8 cellular contexts compared by ENCODE assay signal in the genomic region with DNA sequence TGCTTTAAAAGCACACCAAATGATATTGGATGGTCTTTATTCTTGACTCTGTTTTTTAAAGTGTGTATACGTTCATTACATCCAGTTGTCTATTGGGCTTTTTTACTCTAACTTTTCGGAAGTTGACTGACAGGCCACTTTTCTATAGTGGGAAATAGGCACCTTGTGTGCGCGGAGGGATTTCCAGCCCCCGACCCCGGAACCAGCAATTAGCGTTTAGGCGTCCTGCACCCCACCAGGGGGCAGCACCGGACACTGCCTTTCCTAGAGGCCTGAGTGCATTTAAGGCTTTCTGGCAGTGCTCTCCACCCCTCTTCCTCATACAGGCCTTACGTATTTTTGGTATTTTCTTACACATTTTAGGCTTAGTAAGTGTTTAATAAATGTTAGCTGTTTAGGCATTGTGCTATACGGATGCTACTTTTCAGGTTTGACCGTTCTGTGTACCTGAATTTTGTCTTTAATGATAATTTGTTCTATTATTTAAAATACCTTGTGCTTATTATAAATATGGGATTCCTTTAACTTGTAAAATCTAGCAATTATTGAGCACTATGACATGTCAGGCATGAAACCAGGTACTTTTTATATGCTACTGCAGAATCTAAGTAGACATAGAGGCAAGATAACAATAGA.
DNase-seq lines count a peak whose midpoint lies in the region; ATAC-seq and TF ChIP-seq lines count a peak whose summit lies in the region.

No MANE protein-coding gene starts in this region.

- H3K9me3 ChIP-seq in PC-3 (ENCODE audit: low read length) (no peaks in the 10 kb centered on the region), heart left ventricle (no peaks in the 10 kb centered on the region), gastrocnemius medialis (no peaks in the 10 kb centered on the region)

- POLR2A ChIA-PET in PC-3 (lab: Charles Lee; ENCODE audit: unreplicated experiment) = no interaction called here

- in situ Hi-C loops in gastrocnemius medialis (cut with MboI; ENCODE audit: low sequenced_read_pairs in 4 of 4) = no loop called here

- no peaks in the 10 kb centered on the region for H3K9me2 ChIP-seq in PC-3 (replicated peaks; ENCODE audit: low read length)

- no peak overlapping the region for H3K9ac ChIP-seq in PC-3 (ENCODE audit: low read length)

- no peak overlapping the region for H2AFZ ChIP-seq in PC-3 (ENCODE audit: low read length)

- H3K27me3 ChIP-seq in PC-3 (ENCODE audit: low read length) (no peaks in the 10 kb centered on the region), heart left ventricle (no peaks in the 10 kb centered on the region), gastrocnemius medialis (no peaks in the 10 kb centered on the region)

- peak; percentile 35 for TF ChIP-seq CTCF in AG09319 (IDR thresholded peaks at IDR 0.05; ENCODE audit: low read depth, low read length)
- TF ChIP-seq CTCF in PC-3 (conservative IDR thresholded peaks at IDR 0.05; ENCODE audit: low read depth, low read length) = peak; percentile 86
- TF ChIP-seq CTCF in heart left ventricle (IDR thresholded peaks at IDR 0.05) = peak; percentile 43 to 83 (median 70)
- peak in 4 of 5 experiments; percentile 11 to 55 (median 40) for TF ChIP-seq CTCF in gastrocnemius medialis (IDR thresholded peaks at IDR 0.05 in 4 of 5, conservative IDR thresholded peaks at IDR 0.05 in 1 of 5)

- no peaks in the 10 kb centered on the region for H3K36me3 Mint-ChIP-seq in activated T-helper 2 cell treated with anti-CD3 and anti-CD28 coated beads, Interferon-gamma antibody, Interleukin-2, Interleukin-4, amounts not matched to agents 10 μg/mL and 5 μg/mL and 100 μg/mL, durations not matched to agents 14 hours and 24 hours and 36 hours (ENCODE audit: low read depth)

- CTCF ChIA-PET in PC-3 (lab: Charles Lee) = no interaction called here

- no peak overlapping the region for H3K27ac Mint-ChIP-seq in activated T-helper 2 cell treated with anti-CD3 and anti-CD28 coated beads, Interferon-gamma antibody, Interleukin-2, Interleukin-4, amounts not matched to agents 10 μg/mL and 5 μg/mL and 100 μg/mL, durations not matched to agents 14 hours and 24 hours and 36 hours

- TF ChIP-seq POLR2A in heart left ventricle (IDR thresholded peaks at IDR 0.05) (no peak), gastrocnemius medialis (IDR thresholded peaks at IDR 0.05) (no peak)

- H3K27me3 Mint-ChIP-seq in activated T-helper 2 cell treated with anti-CD3 and anti-CD28 coated beads, Interferon-gamma antibody, Interleukin-2, Interleukin-4, amounts not matched to agents 10 μg/mL and 5 μg/mL and 100 μg/mL, durations not matched to agents 14 hours and 24 hours and 36 hours (ENCODE audit: low read depth) = no peaks in the 10 kb centered on the region

- H3K36me3 ChIP-seq in PC-3 (ENCODE audit: low read depth, low read length) = no peaks in the 10 kb centered on the region
- no peaks in the 10 kb centered on the region for H3K36me3 ChIP-seq in heart left ventricle
- H3K36me3 ChIP-seq in gastrocnemius medialis = no peaks in the 10 kb centered on the region

- DNase-seq in AG09319 (ENCODE audit: extremely low read depth, low read depth) = no peak
- DNase-seq in PC-3 = peak; percentile 70
- peak; percentile 33 for DNase-seq in activated T-helper 2 cell treated with anti-CD3 and anti-CD28 coated beads, Interferon-gamma antibody, Interleukin-2, Interleukin-4, amounts not matched to agents 10 μg/mL and 5 μg/mL and 100 μg/mL, durations not matched to agents 14 hours and 24 hours and 36 hours (ENCODE audit: low spot score)
- peak; percentile 35 to 78 (median 54) for DNase-seq in heart left ventricle
- DNase-seq in gastrocnemius medialis = no peak

- no peaks in the 10 kb centered on the region for H3F3A ChIP-seq in PC-3 (ENCODE audit: low read length, unreplicated experiment)

- H3K79me2 ChIP-seq in PC-3 (ENCODE audit: low read length) = no peaks in the 10 kb centered on the region

- H3K4me1 ChIP-seq in PC-3 (ENCODE audit: insufficient read depth, low read length) (no peaks in the 10 kb centered on the region), heart left ventricle (peaks cover 0 to 6% (median 0%) of the 10 kb centered on the region in 12 donors), gastrocnemius medialis (no peaks in the 10 kb centered on the region)

- H3K4me3 ChIP-seq in PC-3 (ENCODE audit: low read length) (no peak overlapping the region), heart left ventricle (peak overlapping the region in 2 of 12 donors; percentile 14 to 24), gastrocnemius medialis (no peak overlapping the region)

- ATAC-seq in GM18909 (IDR thresholded peaks at IDR 0.05; ENCODE audit: poor library complexity, unreplicated experiment) = peak; percentile 93
- peak; percentile 85 for ATAC-seq in HG03139 (IDR thresholded peaks at IDR 0.05; ENCODE audit: unreplicated experiment)
- peak; percentile 49; the same call in 1 of the 2 replicates for ATAC-seq in PC-3
- ATAC-seq in heart left ventricle = peak in 3 of 4 donors; percentile 74 to 77 (median 76)
- no peak for ATAC-seq in gastrocnemius medialis
- ATAC-seq in HG02938 (IDR thresholded peaks at IDR 0.05; ENCODE audit: unreplicated experiment) = no peak

- intact Hi-C loops in PC-3 (cut with micrococcal nuclease) = loop anchor here (1.0 to 5.0 kb wide), 6 partner anchors 119 to 387 kb away; no protein-coding TSS in a partner anchor
- intact Hi-C loops in activated T-helper 2 cell treated with anti-CD3 and anti-CD28 coated beads, Interferon-gamma antibody, Interleukin-2, Interleukin-4, amounts not matched to agents 10 μg/mL and 5 μg/mL and 100 μg/mL, durations not matched to agents 14 hours and 24 hours and 36 hours (cut with micrococcal nuclease) = loop anchor here (2.0 kb wide), 1 partner anchor 1414 kb away; a partner anchor contains a TSS
- intact Hi-C loops in heart left ventricle (cut with DNase I) = loop anchor here in 5 of 10 donors (5.0 to 10.0 kb wide), 5 partner anchors 114 to 1414 kb away; a partner anchor contains a TSS
- intact Hi-C loops in gastrocnemius medialis (cut with DNase I; ENCODE audit: low total_unique reads) = no loop called here

- no peaks in the 10 kb centered on the region for H3K9me3 Mint-ChIP-seq in activated T-helper 2 cell treated with anti-CD3 and anti-CD28 coated beads, Interferon-gamma antibody, Interleukin-2, Interleukin-4, amounts not matched to agents 10 μg/mL and 5 μg/mL and 100 μg/mL, durations not matched to agents 14 hours and 24 hours and 36 hours

- H3K4me3 Mint-ChIP-seq in activated T-helper 2 cell treated with anti-CD3 and anti-CD28 coated beads, Interferon-gamma antibody, Interleukin-2, Interleukin-4, amounts not matched to agents 10 μg/mL and 5 μg/mL and 100 μg/mL, durations not matched to agents 14 hours and 24 hours and 36 hours (ENCODE audit: low read depth) = no peak overlapping the region

- BruUV-seq in PC-3 (replicated peaks; lab: Mats Ljungman, UMichigan) = no TSS peak

- 0 out of 2 replicates have a peak overlapping the region, but pooled peaks have one; percentile 21 for H3K4me2 ChIP-seq in PC-3 (ENCODE audit: low read length)

- 47 to 60% (median 52%) methylated on average over 12 of the region's 12 CpGs for WGBS in heart left ventricle, 4 donors

- H3K27ac ChIP-seq in PC-3 (ENCODE audit: low read length) = no peak overlapping the region
- H3K27ac ChIP-seq in heart left ventricle = no peak overlapping the region
- H3K27ac ChIP-seq in gastrocnemius medialis = no peak overlapping the region

- peaks cover 4% of the 10 kb centered on the region for H3K4me1 Mint-ChIP-seq in activated T-helper 2 cell treated with anti-CD3 and anti-CD28 coated beads, Interferon-gamma antibody, Interleukin-2, Interleukin-4, amounts not matched to agents 10 μg/mL and 5 μg/mL and 100 μg/mL, durations not matched to agents 14 hours and 24 hours and 36 hours (ENCODE audit: low read depth)

- H4K20me1 ChIP-seq in PC-3 (ENCODE audit: low read length) = no peaks in the 10 kb centered on the region

Comparison
In these comparisons a context has a peak if more than half of its experiments do, and no peak if none do; other contexts are left out.
1. DNase-seq: peak in PC-3 (single experiment), activated T-helper 2 cell treated with anti-CD3 and anti-CD28 coated beads, Interferon-gamma antibody, Interleukin-2, Interleukin-4, amounts not matched to agents 10 μg/mL and 5 μg/mL and 100 μg/mL, durations not matched to agents 14 hours and 24 hours and 36 hours (single experiment) and heart left ventricle (5 of 5); none in AG09319 (single experiment) and gastrocnemius medialis (0 of 2).
2. CTCF ChIP-seq: peak in every context shown above with its lines; median percentile 86 in PC-3; 70 in heart left ventricle; 40 in gastrocnemius medialis; 35 in AG09319.
3. ATAC-seq: peak in GM18909 (single experiment), HG03139 (single experiment), PC-3 (single experiment) and heart left ventricle (3 of 4); none in gastrocnemius medialis (0 of 2) and HG02938 (single experiment).